In genomic region chr5:149459891-149460290, GRCh38 we compare ENCODE assay signal across 28 cellular contexts.
"Had no signal": no experiment of that assay in that cellular context is flagged by ENCODE, and none has a peak within 500 bp of the region (broad histone marks: within the 10 kb centered on the region; RNA-seq: fewer than 3 reads in every experiment).

No MANE protein-coding gene starts in this region.

- H3K27ac ChIP-seq: colonic mucosa, epithelial cell of prostate, foreskin keratinocyte, gastroesophageal sphincter, heart left ventricle, left ventricle myocardium inferior, lower lobe of right lung, parathyroid adenoma, thyroid gland, vagina had no signal

- ATAC-seq: esophagus mucosa; foreskin keratinocyte; gastroesophageal sphincter; heart left ventricle; left colon; lower lobe of right lung; mucosa of descending colon; natural killer cell treated with Interleukin-12 subunit alpha and Interleukin-12 subunit beta and Interleukin-15 and Interleukin-18, amount 100 ng/mL, for 72 hours; sciatic nerve; stimulated activated naive CD8-positive, alpha-beta T cell treated with anti-CD3 and anti-CD28 coated beads, Interleukin-15, amount 100 ng/mL, for 72 hours had no signal

- H3K4me1 ChIP-seq: foreskin keratinocyte, parathyroid adenoma had no signal

- H3K27me3 ChIP-seq: colonic mucosa, foreskin keratinocyte, gastroesophageal sphincter, heart left ventricle, thyroid gland, vagina had no signal

- H3K4me3 ChIP-seq: colonic mucosa, gastroesophageal sphincter, heart left ventricle, left ventricle myocardium inferior, lower lobe of right lung, mucosa of descending colon, smooth muscle cell, thyroid gland, vagina had no signal

- H3K36me3 ChIP-seq: colonic mucosa, gastroesophageal sphincter, heart left ventricle, left ventricle myocardium inferior, lower lobe of right lung, thyroid gland, vagina had no signal

- H2AFZ ChIP-seq: parathyroid adenoma had no signal

- H3K9me3 ChIP-seq: colonic mucosa, gastroesophageal sphincter, heart left ventricle, left ventricle myocardium inferior, lower lobe of right lung, mucosa of descending colon, thyroid gland, vagina had no signal

- DNase-seq: colonic mucosa; effector CD8-positive, alpha-beta T cell; endodermal cell; foreskin keratinocyte; hippocampal formation; kidney glomerular epithelial cell; left colon; left ventricle myocardium inferior; lower lobe of right lung; mucosa of descending colon; naive B cell; stimulated activated CD4-positive, alpha-beta T cell treated with anti-CD3 and anti-CD28 coated beads, Interleukin-12 subunit alpha, Interleukin-12 subunit beta, amount 100 ng/mL, for 4 hours; stimulated activated CD4-positive, alpha-beta T cell treated with anti-CD3 and anti-CD28 coated beads, Interleukin-1b, Interleukin-23, amount 100 ng/mL, for 48 hours; stimulated activated CD4-positive, alpha-beta T cell treated with anti-CD3 and anti-CD28 coated beads, Interleukin-4, amount 100 ng/mL, for 1 hour; stimulated activated CD8-positive, alpha-beta memory T cell treated with anti-CD3 and anti-CD28 coated beads, Interleukin-4, amount 100 ng/mL, for 48 hours; stimulated activated naive CD4-positive, alpha-beta T cell; stimulated activated naive CD8-positive, alpha-beta T cell treated with anti-CD3 and anti-CD28 coated beads, Interleukin-15, amount 100 ng/mL, for 72 hours; thyroid gland; trophoblast cell had no signal

- H3K4me2 ChIP-seq: smooth muscle cell had no signal

- H3K9ac ChIP-seq: parathyroid adenoma had no signal
